ENCODE assay signal across 21 cellular contexts in the genomic region with DNA sequence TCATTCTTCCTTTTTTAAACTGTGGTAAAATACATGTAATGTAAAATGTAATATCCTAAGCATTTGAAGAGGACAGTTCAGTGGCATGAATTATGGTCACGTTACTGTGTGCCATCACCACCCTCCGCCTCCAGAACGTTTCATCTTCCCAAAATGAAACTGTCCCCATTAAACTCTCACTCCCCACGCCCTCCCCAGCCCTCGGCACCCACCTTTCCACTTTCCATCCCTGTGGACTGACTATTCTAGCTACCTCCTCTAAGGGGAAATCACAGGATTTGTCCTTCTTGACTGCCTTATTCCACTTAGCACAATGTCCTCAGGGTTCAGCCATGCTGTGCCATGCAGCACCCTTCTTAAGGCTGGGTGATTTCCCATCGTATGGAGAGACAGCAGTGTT.
"Had no signal": no experiment of that assay in that cellular context is flagged by ENCODE, and none has a peak within 500 bp of the region (broad histone marks: within the 10 kb centered on the region; RNA-seq: fewer than 3 reads in every experiment).

No MANE protein-coding gene starts in this region.

- H3K27me3 ChIP-seq: left lung, right lobe of liver, testis had no signal

- H3K4me1 ChIP-seq: left lung, parathyroid adenoma, right lobe of liver, tibial artery had no signal

- H3K79me2 ChIP-seq: parathyroid adenoma had no signal

- H3K4me2 ChIP-seq: smooth muscle cell had no signal

- H3K9me3 Mint-ChIP-seq: type B pancreatic cell had no signal

- H3K27ac Mint-ChIP-seq: immature natural killer cell; naive thymus-derived CD8-positive, alpha-beta T cell; progenitor cell of endocrine pancreas; stimulated activated memory B cell treated with anti-CD40 and anti-IgM and Interleukin-4, amounts not matched to agents 10 μg/mL and 1 μg/mL and 100 μg/mL, for 72 hours; type B pancreatic cell had no signal

- H3K36me3 Mint-ChIP-seq: immature natural killer cell; stimulated activated memory B cell treated with anti-CD40 and anti-IgM and Interleukin-4, amounts not matched to agents 10 μg/mL and 1 μg/mL and 100 μg/mL, for 72 hours; type B pancreatic cell had no signal

- DNase-seq: effector CD4-positive, alpha-beta T cell; hypothalamus; immature natural killer cell; left cardiac atrium; mesenchymal stem cell; midbrain; stimulated activated CD4-positive, alpha-beta T cell treated with anti-CD3 and anti-CD28 coated beads, Interleukin-4, amount 100 ng/mL, for 4 hours; stimulated activated naive CD8-positive, alpha-beta T cell treated with anti-CD3 and anti-CD28 coated beads, Interleukin-15, Interleukin-2, amounts not matched to agents 100 U/mL and 50 U/mL, for 24 hours; substantia nigra; testis had no signal

- H3K4me3 ChIP-seq: dorsolateral prefrontal cortex, left lung, right lobe of liver, smooth muscle cell, testis, tibial artery had no signal

- H3K4me1 Mint-ChIP-seq: immature natural killer cell; naive thymus-derived CD8-positive, alpha-beta T cell; stimulated activated memory B cell treated with anti-CD40 and anti-IgM and Interleukin-4, amounts not matched to agents 10 μg/mL and 1 μg/mL and 100 μg/mL, for 72 hours had no signal

- H3K27ac ChIP-seq: dorsolateral prefrontal cortex, left lung, parathyroid adenoma, right lobe of liver, testis, tibial artery had no signal

- H3K36me3 ChIP-seq: left lung, right lobe of liver, tibial artery had no signal

- H3K4me3 Mint-ChIP-seq: immature natural killer cell; naive thymus-derived CD8-positive, alpha-beta T cell; neural crest cell; stimulated activated memory B cell treated with anti-CD40 and anti-IgM and Interleukin-4, amounts not matched to agents 10 μg/mL and 1 μg/mL and 100 μg/mL, for 72 hours; type B pancreatic cell had no signal

- ATAC-seq: left cardiac atrium; left lung; naive thymus-derived CD8-positive, alpha-beta T cell; right lobe of liver; stimulated activated memory B cell treated with anti-CD40 and anti-IgM and Interleukin-4, amounts not matched to agents 10 μg/mL and 1 μg/mL and 100 μg/mL, for 72 hours; stimulated activated naive CD8-positive, alpha-beta T cell treated with anti-CD3 and anti-CD28 coated beads, Interleukin-15, Interleukin-2, amounts not matched to agents 100 U/mL and 50 U/mL, for 24 hours had no signal

- H3K9ac ChIP-seq: parathyroid adenoma had no signal

- H2AFZ ChIP-seq: parathyroid adenoma had no signal

- H3K9me3 ChIP-seq: left lung, right lobe of liver, testis, tibial artery had no signal
